Comparison of ENCODE assay signal across 9 cellular contexts in genomic region chr20:49595811-49596545, GRCh38. TPM values are rescaled to one million over a fixed set of nuclear protein-coding genes. Genes with fewer than 3 reads are reported as not detected.
DNase-seq lines count a peak whose midpoint lies in the region; ATAC-seq and TF ChIP-seq lines count a peak whose summit lies in the region.
"Had no signal": no experiment of that assay in that cellular context is flagged by ENCODE, and none has a peak within 500 bp of the region (broad histone marks: within the 10 kb centered on the region; RNA-seq: fewer than 3 reads in every experiment).

No MANE protein-coding gene starts in this region.

- H3K27me3 ChIP-seq in IMR-90 (ENCODE audit: control insufficient read depth, insufficient read depth, low read length) (no peaks in the 10 kb centered on the region), gastroesophageal sphincter (no peaks in the 10 kb centered on the region)
- H3K27me3 ChIP-seq: gastrocnemius medialis had no signal

- no peak for TF ChIP-seq EP300 in gastroesophageal sphincter (IDR thresholded peaks at IDR 0.05)

- peak overlapping the region; percentile 12; the same call in 1 of the 3 replicates for H2BK15ac ChIP-seq in IMR-90 (ENCODE audit: low read depth, low read length)

- DNase-seq in IMR-90: peak; percentile 67
- DNase-seq in activated CD4-positive, alpha-beta memory T cell treated with anti-CD3 and anti-CD28 coated beads, Interleukin-2, amount 10 ng/mL, durations not matched to agents 7 days and 5 days: peak; percentile 79
- DNase-seq in stimulated activated CD8-positive, alpha-beta memory T cell treated with anti-CD3 and anti-CD28 coated beads, Interleukin-15, amount 100 ng/mL, for 48 hours (ENCODE audit: low read depth in 2 of 2): peak; percentile 84 to 91
- DNase-seq in HUDEP-2 (lab: John Stamatoyannopoulos, UW; ENCODE audit: unreplicated experiment in 76 of 76): no peak
- DNase-seq in NCI-H146 treated with DMSO at 0.1 percent for 48 hours (lab: John Stamatoyannopoulos, UW; ENCODE audit: unreplicated experiment): no peak
- no peak for DNase-seq in NOMO-1 treated with DMSO at 0.1 percent for 48 hours (lab: John Stamatoyannopoulos, UW; ENCODE audit: unreplicated experiment)
- DNase-seq in mucosa of gallbladder (ENCODE audit: low spot score): no peak
- DNase-seq: gastrocnemius medialis had no signal

- BruUV-seq in IMR-90 (replicated peaks; lab: Mats Ljungman, UMichigan): no TSS peak

- POLR2A ChIA-PET in IMR-90 (lab: Charles Lee; ENCODE audit: unreplicated experiment): no interaction called here
- POLR2A ChIA-PET in activated CD4-positive, alpha-beta memory T cell treated with anti-CD3 and anti-CD28 coated beads, Interleukin-2, amount 10 ng/mL, durations not matched to agents 7 days and 5 days (lab: Charles Lee): interaction anchor here (0.7 to 6.3 kb wide), 25 partner anchors 9 to 1334 kb away, joined by 3 to 184 read pairs (median 10); partner anchors contain the start of genes CSE1L, PTGIS, RNF114 and SLC9A8

- peaks cover 9% of the 10 kb centered on the region for H3K9me3 Mint-ChIP-seq in activated CD4-positive, alpha-beta memory T cell treated with anti-CD3 and anti-CD28 coated beads, Interleukin-2, amount 10 ng/mL, durations not matched to agents 7 days and 5 days

- ATAC-seq in IMR-90 (ENCODE audit: low read depth): peak; percentile 12; the same call in 1 of the 2 replicates
- peak; percentile 61 for ATAC-seq in gastroesophageal sphincter

- no peak overlapping the region for H3K4me2 ChIP-seq in IMR-90 (ENCODE audit: low read depth, low read length)

- H3K4ac ChIP-seq in IMR-90 (ENCODE audit: low read depth, low read length): peak overlapping the region; percentile 18; the same call in 1 of the 2 replicates

- TF ChIP-seq CTCF in IMR-90 (conservative IDR thresholded peaks at IDR 0.05; ENCODE audit: low read depth, low read length): no peak
- no peak for TF ChIP-seq CTCF in gastroesophageal sphincter (IDR thresholded peaks at IDR 0.05)

- in situ Hi-C loops in IMR-90 (cut with MboI; ENCODE audit: low sequenced_read_pairs): no loop called here

- H3K4me3 Mint-ChIP-seq in activated CD4-positive, alpha-beta memory T cell treated with anti-CD3 and anti-CD28 coated beads, Interleukin-2, amount 10 ng/mL, durations not matched to agents 7 days and 5 days: peak overlapping the region; percentile 98

- H3K23ac ChIP-seq in IMR-90 (ENCODE audit: low read depth, low read length): no peak overlapping the region

- H4K5ac ChIP-seq in IMR-90 (ENCODE audit: low read depth, low read length): peak overlapping the region; percentile 1; the same call in 1 of the 2 replicates

- no peaks in the 10 kb centered on the region for H3K9me3 ChIP-seq in IMR-90 (ENCODE audit: control insufficient read depth, insufficient read depth, low read length)
- H3K9me3 ChIP-seq in gastroesophageal sphincter: no peaks in the 10 kb centered on the region
- H3K9me3 ChIP-seq: gastrocnemius medialis had no signal

- H2BK120ac ChIP-seq in IMR-90 (ENCODE audit: low read depth, low read length): peak overlapping the region; percentile 64

- intact Hi-C loops in IMR-90 (cut with micrococcal nuclease): no loop called here

- H4K8ac ChIP-seq in IMR-90 (ENCODE audit: low read depth in 2 of 2, low read length in 2 of 2): peak overlapping the region in 1 of 2 experiments; percentile 7; a peak in 1 of 4 replicates

- H3K27ac Mint-ChIP-seq in activated CD4-positive, alpha-beta memory T cell treated with anti-CD3 and anti-CD28 coated beads, Interleukin-2, amount 10 ng/mL, durations not matched to agents 7 days and 5 days: peak overlapping the region; percentile 99

- peak overlapping the region; percentile 1 for H2BK5ac ChIP-seq in IMR-90 (ENCODE audit: low read depth, low read length, poor library complexity, severe bottlenecking)

- H3K14ac ChIP-seq in IMR-90 (replicated peaks; ENCODE audit: low read depth, low read length): no peak overlapping the region

- no peaks in the 10 kb centered on the region for H4K20me1 ChIP-seq in IMR-90 (ENCODE audit: insufficient read depth, low read length)

- no peak for TF ChIP-seq RAD21 in IMR-90 (IDR thresholded peaks at IDR 0.05; ENCODE audit: low read length)

- no peaks in the 10 kb centered on the region for H3K36me3 ChIP-seq in IMR-90 (ENCODE audit: control insufficient read depth, insufficient read depth, low read length)
- H3K36me3 ChIP-seq in gastroesophageal sphincter: no peaks in the 10 kb centered on the region
- H3K36me3 ChIP-seq: gastrocnemius medialis had no signal

- 0 out of 2 replicates have a peak overlapping the region, but pooled peaks have one; percentile 32 for H3K9ac ChIP-seq in IMR-90 (ENCODE audit: low read depth, low read length)

- no peak overlapping the region for H2BK20ac ChIP-seq in IMR-90 (ENCODE audit: low read depth, low read length)

- WGBS in IMR-90 (ENCODE audit: extremely low coverage in 2 of 2, insufficient read length in 1 of 2), 2 experiments: no CpG with 5 or more reads among the region's 15 CpGs
- WGBS in gastroesophageal sphincter (ENCODE audit: low coverage in 1 of 2), 2 donors: 93 to 100% methylated on average over 1 to 3 of the region's 15 CpGs

- 0 out of 2 replicates have a peak, but pooled peaks cover 3% of the 10 kb centered on the region for H3K9me1 ChIP-seq in IMR-90 (ENCODE audit: insufficient read depth, low read length)

- no peak overlapping the region; the same call in 1 of the 2 replicates for H3K56ac ChIP-seq in IMR-90 (ENCODE audit: extremely low read depth, insufficient read depth, low read length)

- H3K4me3 ChIP-seq in IMR-90 (ENCODE audit: insufficient read depth, low read depth, low read length): no peak overlapping the region
- H3K4me3 ChIP-seq in gastroesophageal sphincter: no peak overlapping the region
- H3K4me3 ChIP-seq: gastrocnemius medialis had no signal

- H3K4me1 ChIP-seq in IMR-90 (ENCODE audit: control insufficient read depth, insufficient read depth, low read length) (peaks cover 22% of the 10 kb centered on the region), gastroesophageal sphincter (peaks cover 0 to 43% (median 6%) of the 10 kb centered on the region in 3 donors)
- H3K4me1 ChIP-seq: gastrocnemius medialis had no signal

- peak overlapping the region; percentile 27; the same call in 1 of the 2 replicates for H3K18ac ChIP-seq in IMR-90 (ENCODE audit: low read depth, low read length)

- dilution Hi-C loops in IMR-90 (cut with HindIII; ENCODE audit: low sequenced_read_pairs, unreplicated experiment): no loop called here

- H2AFZ ChIP-seq in IMR-90 (replicated peaks; ENCODE audit: low read length, poor library complexity): peak overlapping the region; percentile 72

- H3K79me1 ChIP-seq in IMR-90 (ENCODE audit: low read depth in 1 of 2, low read length in 2 of 2): no peaks in the 10 kb centered on the region

- CTCF ChIA-PET in IMR-90 (lab: Yijun Ruan, JAX): interaction anchor here (0.7 to 1.0 kb wide), 2 partner anchors 13 to 15 kb away, joined by 3 read pairs; no protein-coding TSS in a partner anchor
- CTCF ChIA-PET in activated CD4-positive, alpha-beta memory T cell treated with anti-CD3 and anti-CD28 coated beads, Interleukin-2, amount 10 ng/mL, durations not matched to agents 7 days and 5 days (lab: Charles Lee): interaction anchor here (0.6 to 6.6 kb wide), 8 partner anchors 8 to 340 kb away, joined by 3 to 114 read pairs (median 4); partner anchors contain the start of gene RNF114

- H2AK9ac ChIP-seq in IMR-90 (replicated peaks; ENCODE audit: low read depth, low read length, poor library complexity): peak overlapping the region; percentile 68

- H2AK5ac ChIP-seq in IMR-90 (ENCODE audit: low read depth, low read length): peak overlapping the region; percentile 1

- no peaks in the 10 kb centered on the region for H3K27me3 Mint-ChIP-seq in activated CD4-positive, alpha-beta memory T cell treated with anti-CD3 and anti-CD28 coated beads, Interleukin-2, amount 10 ng/mL, durations not matched to agents 7 days and 5 days

- peaks cover 89% of the 10 kb centered on the region for H3K4me1 Mint-ChIP-seq in activated CD4-positive, alpha-beta memory T cell treated with anti-CD3 and anti-CD28 coated beads, Interleukin-2, amount 10 ng/mL, durations not matched to agents 7 days and 5 days

- H3K27ac ChIP-seq in IMR-90 (ENCODE audit: insufficient read depth, low read length): peak overlapping the region; percentile 22; the same call in 1 of the 2 replicates
- H3K27ac ChIP-seq in gastroesophageal sphincter: peak overlapping the region in 3 of 4 donors; percentile 67 to 73 (median 69)

- H3K36me3 Mint-ChIP-seq in activated CD4-positive, alpha-beta memory T cell treated with anti-CD3 and anti-CD28 coated beads, Interleukin-2, amount 10 ng/mL, durations not matched to agents 7 days and 5 days (ENCODE audit: low read depth): peaks cover 73% of the 10 kb centered on the region

- no peak for TF ChIP-seq POLR2A in IMR-90 (IDR thresholded peaks at IDR 0.05; ENCODE audit: low read depth, low read length)
- no peak for TF ChIP-seq POLR2A in gastroesophageal sphincter (IDR thresholded peaks at IDR 0.05)

- H4K91ac ChIP-seq in IMR-90 (ENCODE audit: insufficient read depth, low read depth, low read length): peak overlapping the region; percentile 66; the same call in 1 of the 2 replicates

TF ChIP-seq in IMR-90, 13 proteins besides CTCF, POLR2A, EP300 and RAD21 (continues in another document):
- TF ChIP-seq MAZ (IDR thresholded peaks at IDR 0.05; ENCODE audit: borderline replicate concordance, low read depth, low read length): no peak
- TF ChIP-seq CHD1 (IDR thresholded peaks at IDR 0.05; ENCODE audit: low read depth, low read length): no peak
- TF ChIP-seq MXI1 (IDR thresholded peaks at IDR 0.05; ENCODE audit: borderline replicate concordance, low read depth, low read length): no peak
- no peak for TF ChIP-seq MAFK (IDR thresholded peaks at IDR 0.05; ENCODE audit: low read depth, low read length)
- TF ChIP-seq, protein P1, sequence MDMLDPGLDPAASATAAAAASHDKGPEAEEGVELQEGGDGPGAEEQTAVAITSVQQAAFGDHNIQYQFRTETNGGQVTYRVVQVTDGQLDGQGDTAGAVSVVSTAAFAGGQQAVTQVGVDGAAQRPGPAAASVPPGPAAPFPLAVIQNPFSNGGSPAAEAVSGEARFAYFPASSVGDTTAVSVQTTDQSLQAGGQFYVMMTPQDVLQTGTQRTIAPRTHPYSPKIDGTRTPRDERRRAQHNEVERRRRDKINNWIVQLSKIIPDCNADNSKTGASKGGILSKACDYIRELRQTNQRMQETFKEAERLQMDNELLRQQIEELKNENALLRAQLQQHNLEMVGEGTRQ (IDR thresholded peaks at IDR 0.05; ENCODE audit: low read depth, low read length): peak; percentile 62; the same call in 1 of the 2 replicates
- no peak for TF ChIP-seq FOS (IDR thresholded peaks at IDR 0.05; ENCODE audit: low read depth, low read length)

RNA-seq across cellular contexts. Expression of gene PTGIS, which starts 28.0 kb away (rescaled TPM):
- total RNA-seq in IMR-90 (2012; rRNA removed) (1.1 and 1.6 TPM in 2 replicates), gastroesophageal sphincter (100 to 1,000 TPM in 3 of 4 donors, 10 to 100 TPM in 1; 75.3 to 169 (median 137) TPM), mucosa of gallbladder (101 TPM)
- polyA plus RNA-seq in IMR-90 (2012; rRNA removed): 2.4 and 2.6 TPM in 2 replicates
- 1.3 and 4.5 TPM in 2 replicates for polyA plus RNA-seq in IMR-90 (2012; cell fraction: cytosol; rRNA removed)
- polyA plus RNA-seq in IMR-90 (2012; cell fraction: nucleus; rRNA removed; ENCODE audit: low replicate concordance): 1.7 and 2.0 TPM in 2 replicates
- total RNA-seq in activated CD4-positive, alpha-beta memory T cell treated with anti-CD3 and anti-CD28 coated beads, Interleukin-2, amount 10 ng/mL, durations not matched to agents 7 days and 5 days: 1 to 10 TPM; 1.6 to 2.8 TPM

Comparison
In these comparisons a context has a peak if more than half of its experiments do, and no peak if none do; other contexts are left out.
1. DNase-seq: peak in IMR-90 (single experiment), activated CD4-positive, alpha-beta memory T cell treated with anti-CD3 and anti-CD28 coated beads, Interleukin-2, amount 10 ng/mL, durations not matched to agents 7 days and 5 days (single experiment) and stimulated activated CD8-positive, alpha-beta memory T cell treated with anti-CD3 and anti-CD28 coated beads, Interleukin-15, amount 100 ng/mL, for 48 hours (2 of 2); none in HUDEP-2 (0 of 76), NCI-H146 treated with DMSO at 0.1 percent for 48 hours (single experiment), NOMO-1 treated with DMSO at 0.1 percent for 48 hours (single experiment) and mucosa of gallbladder (single experiment).
2. RNA of gene PTGIS, which starts 28.0 kb away (total RNA-seq): 75.3 to 169 TPM in gastroesophageal sphincter and 101 TPM in mucosa of gallbladder (single experiment); 1.6 to 2.8 TPM in activated CD4-positive, alpha-beta memory T cell treated with anti-CD3 and anti-CD28 coated beads, Interleukin-2, amount 10 ng/mL, durations not matched to agents 7 days and 5 days and 1.1 to 1.6 TPM in IMR-90; every median in the first group is over 10 times any median in the second.